Comparison of ENCODE assay signal across 18 cellular contexts in the genomic region with DNA sequence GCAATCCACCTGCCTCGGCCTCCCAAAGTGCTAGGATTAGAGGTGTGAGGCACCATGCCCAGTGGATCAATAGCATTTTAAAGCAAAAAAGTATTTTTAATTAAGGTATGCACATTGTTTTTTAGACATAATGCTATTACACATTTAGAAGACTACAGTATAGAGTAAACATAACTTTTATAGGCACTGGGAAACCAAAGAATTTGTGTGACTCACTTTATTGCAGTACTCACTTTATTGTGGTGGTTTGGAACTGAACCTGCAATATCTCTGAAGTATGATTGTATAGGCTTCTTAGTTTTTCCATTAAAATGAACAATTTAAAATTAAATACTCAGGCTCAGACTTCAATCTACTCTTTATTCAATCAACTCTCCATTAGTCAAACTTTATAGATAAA. TPM values are rescaled to one million over a fixed set of nuclear protein-coding genes. Genes with fewer than 3 reads are reported as not detected.
A peak's percentile ranks its signal among the peaks of the same experiment; 100 is the strongest.
DNase-seq lines count a peak whose midpoint lies in the region; ATAC-seq and TF ChIP-seq lines count a peak whose summit lies in the region.
"Had no signal": no experiment of that assay in that cellular context is flagged by ENCODE, and none has a peak within 500 bp of the region (broad histone marks: within the 10 kb centered on the region; RNA-seq: fewer than 3 reads in every experiment).

No MANE protein-coding gene starts in this region.

- POLR2A ChIA-PET in HCT116 (lab: Charles Lee) = no interaction called here
- POLR2A ChIA-PET in CD4-positive, alpha-beta T cell (lab: Charles Lee) = no interaction called here

- H3K27ac ChIP-seq in HCT116 (ENCODE audit: low read depth, low read length) = no peak overlapping the region
- no peak overlapping the region for H3K27ac ChIP-seq in CD4-positive, alpha-beta T cell (ENCODE audit: low read depth, low read length)
- H3K27ac ChIP-seq: BLaER1, neural progenitor cell had no signal

- H3K27me3 Mint-ChIP-seq in activated naive CD8-positive, alpha-beta T cell treated with anti-CD3 and anti-CD28 coated beads, Interleukin-2, amount 50 U/mL, for 24 hours = no peaks in the 10 kb centered on the region
- H3K27me3 Mint-ChIP-seq in CD4-positive, alpha-beta T cell = no peaks in the 10 kb centered on the region
- H3K27me3 Mint-ChIP-seq: activated CD8-positive, alpha-beta memory T cell treated with anti-CD3 and anti-CD28 coated beads, Interleukin-2, amount 10 ng/mL, durations not matched to agents 7 days and 5 days had no signal

- no peak overlapping the region for H2AFZ ChIP-seq in HCT116 (ENCODE audit: low read depth, low read length, poor library complexity, severe bottlenecking)
- H2AFZ ChIP-seq: neural progenitor cell had no signal

- no peak overlapping the region for H3K4me3 ChIP-seq in HCT116 (replicated peaks in 1 of 2; ENCODE audit: low read depth in 1 of 2, low read length in 2 of 2)
- H3K4me3 ChIP-seq: BLaER1, neural progenitor cell had no signal

- DNase-seq in EH (ENCODE audit: low read depth) (peak; percentile 37), HCT116 (ENCODE audit: low read depth, low spot score) (no peak), iris pigment epithelial cell (ENCODE audit: low read depth) (peak; percentile 45), dedifferentiated amniotic fluid mesenchymal stem cell (ENCODE audit: extremely low spot score) (no peak)
- no peak for DNase-seq in activated naive CD8-positive, alpha-beta T cell treated with anti-CD3 and anti-CD28 coated beads, Interleukin-2, amount 50 U/mL, for 24 hours
- DNase-seq in CD4-positive, alpha-beta T cell = no peak
- no peak for DNase-seq in central memory CD4-positive, alpha-beta T cell
- DNase-seq: activated CD8-positive, alpha-beta memory T cell treated with anti-CD3 and anti-CD28 coated beads, Interleukin-2, amount 10 ng/mL, durations not matched to agents 7 days and 5 days; NCI-H1694; stimulated activated CD4-positive, alpha-beta T cell treated with anti-CD3 and anti-CD28 coated beads, Interleukin-15, amount 100 ng/mL, for 24 hours; stimulated activated naive CD4-positive, alpha-beta T cell; trophoblast cell had no signal

- BruUV-seq in HCT116 (replicated peaks; lab: Mats Ljungman, UMichigan) = no TSS peak

- H3K27me3 ChIP-seq in HCT116 (ENCODE audit: insufficient read depth, low read length) = no peaks in the 10 kb centered on the region
- no peaks in the 10 kb centered on the region for H3K27me3 ChIP-seq in CD4-positive, alpha-beta T cell (ENCODE audit: control insufficient read depth, insufficient read depth, low read length)
- H3K27me3 ChIP-seq: BLaER1 had no signal

- H3K79me2 ChIP-seq in HCT116 (ENCODE audit: insufficient read depth, low read length) = no peaks in the 10 kb centered on the region

- intact Hi-C loops in HCT116 (cut with micrococcal nuclease) = loop anchor here (5.0 kb wide), 1 partner anchor 480 kb away; no protein-coding TSS in a partner anchor
- intact Hi-C loops in CD4-positive, alpha-beta T cell (cut with DNase I, micrococcal nuclease) = no loop called here

- TF ChIP-seq RAD21 in HCT116 (IDR thresholded peaks at IDR 0.05; ENCODE audit: low read depth) = no peak

- peak overlapping the region; percentile 64 for H3K27ac Mint-ChIP-seq in activated naive CD8-positive, alpha-beta T cell treated with anti-CD3 and anti-CD28 coated beads, Interleukin-2, amount 50 U/mL, for 24 hours
- no peak overlapping the region for H3K27ac Mint-ChIP-seq in CD4-positive, alpha-beta T cell
- H3K27ac Mint-ChIP-seq: activated CD8-positive, alpha-beta memory T cell treated with anti-CD3 and anti-CD28 coated beads, Interleukin-2, amount 10 ng/mL, durations not matched to agents 7 days and 5 days; neural progenitor cell; T-helper 2 cell treated with Interferon-gamma antibody and Interleukin-4, amounts not matched to agents 5 μg/mL and 100 μg/mL, for 36 hours had no signal

- TF ChIP-seq CTCF in HCT116 (IDR thresholded peaks at IDR 0.05 in 2 of 3, conservative IDR thresholded peaks at IDR 0.05 in 1 of 3; ENCODE audit: borderline replicate concordance in 1 of 3, insufficient read depth in 1 of 3, low read depth in 2 of 3, low read length in 2 of 3) = no peak
- no peak for TF ChIP-seq CTCF in CD4-positive, alpha-beta T cell (IDR thresholded peaks at IDR 0.05)

- ATAC-seq in HCT116 (peak; percentile 56; the same call in 1 of the 2 replicates), GM18502 (IDR thresholded peaks at IDR 0.05; ENCODE audit: poor library complexity, unreplicated experiment) (no peak)
- peak; percentile 95 for ATAC-seq in activated naive CD8-positive, alpha-beta T cell treated with anti-CD3 and anti-CD28 coated beads, Interleukin-2, amount 50 U/mL, for 24 hours
- ATAC-seq in CD4-positive, alpha-beta T cell (ENCODE audit: poor library complexity) = no peak
- ATAC-seq: activated CD8-positive, alpha-beta memory T cell treated with anti-CD3 and anti-CD28 coated beads, Interleukin-2, amount 10 ng/mL, durations not matched to agents 7 days and 5 days had no signal

- H3K9ac ChIP-seq in HCT116 (ENCODE audit: low read length) = no peak overlapping the region
- H3K9ac ChIP-seq: BLaER1, neural progenitor cell had no signal

- H3K9me3 ChIP-seq in HCT116 (ENCODE audit: control insufficient read depth in 1 of 2, insufficient read depth in 1 of 2, low read depth in 1 of 2, low read length in 2 of 2) = no peaks in the 10 kb centered on the region
- H3K9me3 ChIP-seq in CD4-positive, alpha-beta T cell (ENCODE audit: control insufficient read depth, low read length) = no peaks in the 10 kb centered on the region

- RAD21 ChIA-PET in HCT116 (lab: Charles Lee; ENCODE audit: low non-redundant PET in 1 of 2, low total read pairs in 2 of 2, uncharacterized antibody in 2 of 2, unreplicated experiment in 2 of 2) = no interaction called here

- no peak for TF ChIP-seq POLR2A in HCT116 (IDR thresholded peaks at IDR 0.05; ENCODE audit: borderline replicate concordance, extremely low read depth, insufficient read depth, insufficient read length)

- H3K36me3 Mint-ChIP-seq in activated naive CD8-positive, alpha-beta T cell treated with anti-CD3 and anti-CD28 coated beads, Interleukin-2, amount 50 U/mL, for 24 hours (ENCODE audit: low read depth) = peaks cover 3% of the 10 kb centered on the region
- H3K36me3 Mint-ChIP-seq in CD4-positive, alpha-beta T cell (ENCODE audit: low read depth) = no peaks in the 10 kb centered on the region
- H3K36me3 Mint-ChIP-seq: neural progenitor cell had no signal

- no peaks in the 10 kb centered on the region for H4K20me1 ChIP-seq in HCT116 (ENCODE audit: insufficient read depth)
- H4K20me1 ChIP-seq: BLaER1 had no signal

- H3K9me2 ChIP-seq in HCT116 (ENCODE audit: insufficient read depth) = no peaks in the 10 kb centered on the region

- H3K4me1 Mint-ChIP-seq in activated naive CD8-positive, alpha-beta T cell treated with anti-CD3 and anti-CD28 coated beads, Interleukin-2, amount 50 U/mL, for 24 hours = peaks cover 49% of the 10 kb centered on the region
- H3K4me1 Mint-ChIP-seq in CD4-positive, alpha-beta T cell (ENCODE audit: low read depth) = peaks cover 32% of the 10 kb centered on the region
- H3K4me1 Mint-ChIP-seq: neural progenitor cell had no signal

- no peak overlapping the region for H3K4me3 Mint-ChIP-seq in activated naive CD8-positive, alpha-beta T cell treated with anti-CD3 and anti-CD28 coated beads, Interleukin-2, amount 50 U/mL, for 24 hours
- H3K4me3 Mint-ChIP-seq in CD4-positive, alpha-beta T cell = no peak overlapping the region
- H3K4me3 Mint-ChIP-seq: activated CD8-positive, alpha-beta memory T cell treated with anti-CD3 and anti-CD28 coated beads, Interleukin-2, amount 10 ng/mL, durations not matched to agents 7 days and 5 days; neural progenitor cell; T-helper 2 cell treated with Interferon-gamma antibody and Interleukin-4, amounts not matched to agents 5 μg/mL and 100 μg/mL, for 36 hours had no signal

- peaks cover 10 to 25% of the 10 kb centered on the region in 2 experiments; a peak in 3 of 4 replicates for H3K4me1 ChIP-seq in HCT116 (ENCODE audit: control insufficient read depth in 1 of 2, insufficient read depth in 2 of 2, low read length in 2 of 2)
- H3K4me1 ChIP-seq: BLaER1, neural progenitor cell had no signal

- peaks cover 8% of the 10 kb centered on the region for H3K9me3 Mint-ChIP-seq in activated naive CD8-positive, alpha-beta T cell treated with anti-CD3 and anti-CD28 coated beads, Interleukin-2, amount 50 U/mL, for 24 hours
- no peaks in the 10 kb centered on the region for H3K9me3 Mint-ChIP-seq in CD4-positive, alpha-beta T cell
- H3K9me3 Mint-ChIP-seq: neural progenitor cell; T-helper 2 cell treated with Interferon-gamma antibody and Interleukin-4, amounts not matched to agents 5 μg/mL and 100 μg/mL, for 36 hours had no signal

- H3K36me3 ChIP-seq in HCT116 (ENCODE audit: control insufficient read depth in 1 of 2, insufficient read depth in 2 of 2, low read length in 2 of 2) = no peaks in the 10 kb centered on the region
- H3K36me3 ChIP-seq: BLaER1, neural progenitor cell had no signal

- peak overlapping the region; percentile 35; the same call in 1 of the 2 replicates for H3K4me2 ChIP-seq in HCT116 (ENCODE audit: low read length)
- H3K4me2 ChIP-seq: BLaER1, neural progenitor cell had no signal

- CTCF ChIA-PET in HCT116 (lab: Charles Lee) = interaction anchor here (0.9 to 2.8 kb wide), 2 partner anchors 88 to 89 kb away, joined by 3 to 17 read pairs; no protein-coding TSS in a partner anchor
- CTCF ChIA-PET in CD4-positive, alpha-beta T cell (lab: Charles Lee) = no interaction called here

TF ChIP-seq in HCT116, 20 proteins besides CTCF, POLR2A, EP300 and RAD21:
- TF ChIP-seq POLR2AphosphoS5 (IDR thresholded peaks at IDR 0.05; ENCODE audit: low read depth, low read length) (no peak), FOSL1 (IDR thresholded peaks at IDR 0.05; ENCODE audit: low read depth) (peak; percentile 60), JUND (IDR thresholded peaks at IDR 0.05) (peak; percentile 51)

RNA-seq across cellular contexts. Expression of gene CD3E, which starts 17.5 kb away (rescaled TPM):
- 0.79 TPM for total RNA-seq in HCT116 (2021; ENCODE audit: unreplicated experiment)
- polyA plus RNA-seq in HCT116 (2012) = not detected in 2 replicates
- 100 to 1,000 TPM; 483 to 515 TPM for total RNA-seq in CD4-positive, alpha-beta T cell
- total RNA-seq: kidney epithelial cell, NCI-H460 had no signal

RNA-seq across cellular contexts. Expression of gene MPZL2, which starts 22.9 kb away (rescaled TPM):
- total RNA-seq in HCT116 (2021; ENCODE audit: unreplicated experiment) = 16.8 TPM
- 16.3 and 19.4 TPM in 2 replicates for polyA plus RNA-seq in HCT116 (2012)
- 1 to 10 TPM in 1 of 2 experiments, under 1 TPM in 1; 0.95 to 1.8 TPM for total RNA-seq in CD4-positive, alpha-beta T cell

RNA-seq across cellular contexts. Expression of gene MPZL3, which starts 34.8 kb away (rescaled TPM):
- 8.7 TPM for total RNA-seq in HCT116 (2021; ENCODE audit: unreplicated experiment)
- 4.0 and 4.5 TPM in 2 replicates for polyA plus RNA-seq in HCT116 (2012)
- total RNA-seq in CD4-positive, alpha-beta T cell = 10 to 100 TPM; 29.0 to 30.2 TPM

RNA-seq across cellular contexts. Expression of gene CD3D, which starts 55.5 kb away (rescaled TPM):
- total RNA-seq in HCT116 (2021; ENCODE audit: unreplicated experiment) = 1.0 TPM
- 0.17 TPM in 1 of 2 replicates, not detected in the other for polyA plus RNA-seq in HCT116 (2012)
- total RNA-seq in CD4-positive, alpha-beta T cell = 100 to 1,000 TPM; 265 to 274 TPM
- total RNA-seq: kidney epithelial cell, NCI-H460 had no signal

RNA-seq across cellular contexts. Expression of gene CD3G, which starts 57.1 kb away (rescaled TPM):
- 0.20 TPM for total RNA-seq in HCT116 (2021; ENCODE audit: unreplicated experiment)
- not detected in 2 replicates for polyA plus RNA-seq in HCT116 (2012)
- 100 to 1,000 TPM; 102 to 109 TPM for total RNA-seq in CD4-positive, alpha-beta T cell
- total RNA-seq: kidney epithelial cell, NCI-H460 had no signal

Comparison
In these comparisons a context has a peak if more than half of its experiments do, and no peak if none do; other contexts are left out.
1. DNase-seq: peak in EH (single experiment) and iris pigment epithelial cell (single experiment); none in HCT116 (single experiment), activated naive CD8-positive, alpha-beta T cell treated with anti-CD3 and anti-CD28 coated beads, Interleukin-2, amount 50 U/mL, for 24 hours (single experiment), CD4-positive, alpha-beta T cell (0 of 10), dedifferentiated amniotic fluid mesenchymal stem cell (single experiment) and central memory CD4-positive, alpha-beta T cell (single experiment).
2. ATAC-seq: peak in HCT116 (single experiment) and activated naive CD8-positive, alpha-beta T cell treated with anti-CD3 and anti-CD28 coated beads, Interleukin-2, amount 50 U/mL, for 24 hours (single experiment); none in CD4-positive, alpha-beta T cell (single experiment) and GM18502 (single experiment).
3. RNA of gene CD3E, which starts 17.5 kb away (total RNA-seq): 483 to 515 TPM in CD4-positive, alpha-beta T cell; 0.79 TPM in HCT116 (single experiment); every median in the first group is over 100 times any median in the second.